In genomic region chr18:24544141-24544498, GRCh38 we compare ENCODE assay signal across 9 cellular contexts.
A peak's percentile ranks its signal among the peaks of the same experiment; 100 is the strongest.
DNase-seq lines count a peak whose midpoint lies in the region; ATAC-seq and TF ChIP-seq lines count a peak whose summit lies in the region.
"Had no signal": no experiment of that assay in that cellular context is flagged by ENCODE, and none has a peak within 500 bp of the region (broad histone marks: within the 10 kb centered on the region; RNA-seq: fewer than 3 reads in every experiment).

No MANE protein-coding gene starts in this region.

- H3F3A ChIP-seq in SK-N-SH (replicated peaks; ENCODE audit: insufficient read depth): no peaks in the 10 kb centered on the region

- H3K27me3 ChIP-seq in SK-N-SH (ENCODE audit: insufficient read depth) (no peaks in the 10 kb centered on the region; the same call in 1 of the 2 replicates), NT2/D1 (ENCODE audit: insufficient read depth, insufficient read length) (no peaks in the 10 kb centered on the region), tibial nerve (no peaks in the 10 kb centered on the region)

- TF ChIP-seq POLR2A in tibial nerve (IDR thresholded peaks at IDR 0.05): no peak

- no peaks in the 10 kb centered on the region for H3K36me3 ChIP-seq in SK-N-SH (replicated peaks in 1 of 2; ENCODE audit: control insufficient read depth in 1 of 2, insufficient read depth in 2 of 2, low read length in 1 of 2)
- H3K36me3 ChIP-seq in NT2/D1 (ENCODE audit: insufficient read depth, insufficient read length, low read length): no peaks in the 10 kb centered on the region
- H3K36me3 ChIP-seq in tibial nerve: no peaks in the 10 kb centered on the region

- H3K9me2 ChIP-seq in SK-N-SH: no peaks in the 10 kb centered on the region

- H3K4me1 ChIP-seq in SK-N-SH (ENCODE audit: control insufficient read depth in 1 of 2, insufficient read depth in 2 of 2, low read depth in 1 of 2, low read length in 1 of 2) (peaks cover 0 to 3% of the 10 kb centered on the region in 2 experiments; a peak in 1 of 4 replicates), NT2/D1 (ENCODE audit: insufficient read depth, insufficient read length) (no peaks in the 10 kb centered on the region), tibial nerve (no peaks in the 10 kb centered on the region)

- POLR2A ChIA-PET in SK-N-SH (lab: Yijun Ruan, JAX): no interaction called here

- no peak for TF ChIP-seq EP300 in SK-N-SH (IDR thresholded peaks at IDR 0.05; ENCODE audit: borderline replicate concordance in 1 of 2, low read depth in 1 of 2, low read length in 1 of 2)
- TF ChIP-seq EP300 in tibial nerve (IDR thresholded peaks at IDR 0.05): no peak

- WGBS in SK-N-SH (ENCODE audit: low lambda C conversion rate): 5% methylated on average over 2 of the region's 2 CpGs
- WGBS in tibial nerve, 2 donors: 14 to 15% methylated on average over 2 of the region's 2 CpGs

- no peak overlapping the region for H3K27ac ChIP-seq in SK-N-SH (ENCODE audit: low read depth in 2 of 2, low read length in 1 of 2)
- H3K27ac ChIP-seq in tibial nerve: no peak overlapping the region

- H4K20me1 ChIP-seq in SK-N-SH (ENCODE audit: insufficient read depth): no peaks in the 10 kb centered on the region

- ATAC-seq in SK-N-SH treated with all-trans-retinoic acid at 6 μM for 48 hours (no peak), HG02973 (IDR thresholded peaks at IDR 0.05; ENCODE audit: unreplicated experiment) (no peak), GM18907 (IDR thresholded peaks at IDR 0.05; ENCODE audit: unreplicated experiment) (no peak)

- DNase-seq in SK-N-SH (peak; percentile 39), NT2/D1 (ENCODE audit: low read depth, low spot score) (peak; percentile 23), fibroblast of mammary gland (ENCODE audit: low read depth) (peak; percentile 36), tibial nerve (ENCODE audit: low spot score in 2 of 2) (peak in 1 of 2 donors; percentile 11), MV-4-11 (lab: John Stamatoyannopoulos, UW) (no peak)
- DNase-seq: naive B cell had no signal

- H3K4me3 ChIP-seq in SK-N-SH (ENCODE audit: low read depth in 2 of 2, low read length in 1 of 2) (no peak overlapping the region; a peak in 1 of 4 replicates), NT2/D1 (ENCODE audit: insufficient read length, low read depth) (no peak overlapping the region), fibroblast of mammary gland (ENCODE audit: control insufficient read depth, low read depth, low read length) (no peak overlapping the region), tibial nerve (no peak overlapping the region)

- no peak overlapping the region for H3K9ac ChIP-seq in SK-N-SH
- no peak overlapping the region for H3K9ac ChIP-seq in NT2/D1 (ENCODE audit: insufficient read length, low read depth)

- TF ChIP-seq CTCF in SK-N-SH (IDR thresholded peaks at IDR 0.05): peak; percentile 52
- peak; percentile 33 for TF ChIP-seq CTCF in fibroblast of mammary gland (conservative IDR thresholded peaks at IDR 0.05; ENCODE audit: control insufficient read depth, insufficient read depth, low read depth, low read length)
- TF ChIP-seq CTCF in tibial nerve (IDR thresholded peaks at IDR 0.05): peak in 3 of 5 experiments; percentile 6 to 44 (median 23)

- peak; percentile 82 for TF ChIP-seq RAD21 in SK-N-SH (IDR thresholded peaks at IDR 0.05; ENCODE audit: low read length)

- H3K4me2 ChIP-seq in SK-N-SH: no peak overlapping the region

- no peaks in the 10 kb centered on the region for H3K9me3 ChIP-seq in SK-N-SH
- no peaks in the 10 kb centered on the region for H3K9me3 ChIP-seq in NT2/D1 (ENCODE audit: insufficient read depth, low read length)
- H3K9me3 ChIP-seq in tibial nerve: no peaks in the 10 kb centered on the region

- no peaks in the 10 kb centered on the region for H3K79me2 ChIP-seq in SK-N-SH (ENCODE audit: insufficient read depth)

- H2AFZ ChIP-seq in SK-N-SH (ENCODE audit: low read depth): no peak overlapping the region

- CTCF ChIA-PET in SK-N-SH (lab: Yijun Ruan, JAX): interaction anchor here (0.6 to 13.2 kb wide), 32 partner anchors 9 to 1351 kb away, joined by 3 to 125 read pairs (median 5); no protein-coding TSS in a partner anchor

TF ChIP-seq in SK-N-SH, 30 proteins besides CTCF, POLR2A, EP300 and RAD21:
- no peak for TF ChIP-seq GATA2 (CRISPR knock-in tag; IDR thresholded peaks at IDR 0.05)
- TF ChIP-seq SMC3 (IDR thresholded peaks at IDR 0.05; ENCODE audit: low read depth, low read length): peak; percentile 54; the same call in 1 of the 2 replicates

TF ChIP-seq in SK-N-SH treated with all-trans-retinoic acid at 6 μM for 48 hours, 23 proteins besides CTCF, POLR2A, EP300 and RAD21:
- TF ChIP-seq ZFP30 (CRISPR knock-in tag; IDR thresholded peaks at IDR 0.05): no peak
- TF ChIP-seq TCF4 (CRISPR knock-in tag; IDR thresholded peaks at IDR 0.05; ENCODE audit: borderline replicate concordance): no peak
- TF ChIP-seq, protein P1, sequence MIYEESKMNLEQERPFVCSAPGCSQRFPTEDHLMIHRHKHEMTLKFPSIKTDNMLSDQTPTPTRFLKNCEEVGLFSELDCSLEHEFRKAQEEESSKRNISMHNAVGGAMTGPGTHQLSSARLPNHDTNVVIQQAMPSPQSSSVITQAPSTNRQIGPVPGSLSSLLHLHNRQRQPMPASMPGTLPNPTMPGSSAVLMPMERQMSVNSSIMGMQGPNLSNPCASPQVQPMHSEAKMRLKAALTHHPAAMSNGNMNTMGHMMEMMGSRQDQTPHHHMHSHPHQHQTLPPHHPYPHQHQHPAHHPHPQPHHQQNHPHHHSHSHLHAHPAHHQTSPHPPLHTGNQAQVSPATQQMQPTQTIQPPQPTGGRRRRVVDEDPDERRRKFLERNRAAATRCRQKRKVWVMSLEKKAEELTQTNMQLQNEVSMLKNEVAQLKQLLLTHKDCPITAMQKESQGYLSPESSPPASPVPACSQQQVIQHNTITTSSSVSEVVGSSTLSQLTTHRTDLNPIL (CRISPR knock-in tag; IDR thresholded peaks at IDR 0.05; ENCODE audit: low read depth): no peak
- no peak for TF ChIP-seq TOX (CRISPR knock-in tag; IDR thresholded peaks at IDR 0.05; ENCODE audit: borderline replicate concordance)
- TF ChIP-seq ISL1 (CRISPR knock-in tag; IDR thresholded peaks at IDR 0.05): no peak
- TF ChIP-seq TSHZ2 (CRISPR knock-in tag; IDR thresholded peaks at IDR 0.05): no peak
- TF ChIP-seq OSR1 (CRISPR knock-in tag; IDR thresholded peaks at IDR 0.05): no peak
- no peak for TF ChIP-seq ZC3H10 (CRISPR knock-in tag; IDR thresholded peaks at IDR 0.05)
- no peak for TF ChIP-seq ARNTL (CRISPR knock-in tag; IDR thresholded peaks at IDR 0.05; ENCODE audit: borderline replicate concordance, low read depth)
- no peak for TF ChIP-seq CSRNP3 (CRISPR knock-in tag; IDR thresholded peaks at IDR 0.05)
- no peak for TF ChIP-seq ZFP3 (CRISPR knock-in tag; IDR thresholded peaks at IDR 0.05)
- TF ChIP-seq ZNF565 (CRISPR knock-in tag; conservative IDR thresholded peaks at IDR 0.05; ENCODE audit: low read depth): no peak
- no peak for TF ChIP-seq RARB (CRISPR knock-in tag; IDR thresholded peaks at IDR 0.05)
- TF ChIP-seq BACH2 (CRISPR knock-in tag; IDR thresholded peaks at IDR 0.05; ENCODE audit: borderline replicate concordance): no peak
